In genomic region chr3:139124197-139124596, GRCh38 we compare ENCODE assay signal across 24 cellular contexts.
DNase-seq lines count a peak whose midpoint lies in the region; ATAC-seq and TF ChIP-seq lines count a peak whose summit lies in the region.
"Had no signal": no experiment of that assay in that cellular context is flagged by ENCODE, and none has a peak within 500 bp of the region (broad histone marks: within the 10 kb centered on the region; RNA-seq: fewer than 3 reads in every experiment).

No MANE protein-coding gene starts in this region.

- peak; percentile 49 for DNase-seq in activated CD4-positive, alpha-beta T cell treated with anti-CD3 and anti-CD28 coated beads, Interleukin-2, amount 10 ng/mL, durations not matched to agents 24 days and 14 days
- DNase-seq in activated CD4-positive, alpha-beta T cell treated with anti-CD3 and anti-CD28 coated beads, Interleukin-2, amount 50 U/mL, for 48 hours = no peak
- DNase-seq in RWPE2 (ENCODE audit: low spot score) = peak; percentile 21
- DNase-seq in esophagus muscularis mucosa (ENCODE audit: extremely low spot score) = peak; percentile 82
- peak; percentile 68 for DNase-seq in osteocyte (ENCODE audit: extremely low spot score, unreplicated experiment)
- no peak for DNase-seq in activated effector memory CD4-positive, alpha-beta T cell treated with Interleukin-2 at 50 U/mL for 16 hours
- DNase-seq in NCI-H345 treated with DMSO at 0.1 percent for 48 hours (lab: John Stamatoyannopoulos, UW; ENCODE audit: unreplicated experiment) = no peak
- no peak for DNase-seq in SIG-M5 treated with dmso at 0.1 percent for 504 hours (lab: John Stamatoyannopoulos, UW; ENCODE audit: unreplicated experiment)
- DNase-seq: Calu3; DMS79 treated with DMSO at 0.1 percent for 48 hours; GF-D8; GOT3; Karpas-422; NCI-H1092 treated with DMSO at 0.1 percent for 48 hours; NCI-H1436 treated with DMSO at 0.1 percent for 48 hours; NCI-H187 treated with DMSO at 0.1 percent for 48 hours; NCI-H526; NK-92 treated with Interleukin-12 subunit alpha and Interleukin-12 subunit beta, amount 100 ng/mL, for 24 hours; PC-9; SHP77 had no signal

- ATAC-seq in RWPE2 (ENCODE audit: low read depth) = no peak
- ATAC-seq: HCT116 had no signal

- H3K4me3 ChIP-seq in RWPE2 (ENCODE audit: severe bottlenecking) (no peak overlapping the region), esophagus muscularis mucosa (no peak overlapping the region)
- H3K4me3 ChIP-seq: PC-9 had no signal

- TF ChIP-seq CTCF in RWPE2 (IDR thresholded peaks at IDR 0.05; ENCODE audit: poor library complexity, severe bottlenecking) = no peak
- no peak for TF ChIP-seq CTCF in esophagus muscularis mucosa (IDR thresholded peaks at IDR 0.05)
- no peak for TF ChIP-seq CTCF in osteocyte (IDR thresholded peaks at IDR 0.05)

- H3K36me3 ChIP-seq in RWPE2 (ENCODE audit: low read depth) = no peaks in the 10 kb centered on the region
- no peaks in the 10 kb centered on the region for H3K36me3 ChIP-seq in esophagus muscularis mucosa

- no peaks in the 10 kb centered on the region for H3K4me1 ChIP-seq in RWPE2 (ENCODE audit: insufficient read depth, poor library complexity, severe bottlenecking)
- H3K4me1 ChIP-seq in esophagus muscularis mucosa = no peaks in the 10 kb centered on the region

- no peaks in the 10 kb centered on the region for H3K4me1 Mint-ChIP-seq in activated CD4-positive, alpha-beta T cell treated with anti-CD3 and anti-CD28 coated beads, Interleukin-2, amount 10 ng/mL, durations not matched to agents 24 days and 14 days
- peaks cover 2% of the 10 kb centered on the region for H3K4me1 Mint-ChIP-seq in osteocyte (ENCODE audit: unreplicated experiment)
- H3K4me1 Mint-ChIP-seq: B cell had no signal

- no peaks in the 10 kb centered on the region for H3K36me3 Mint-ChIP-seq in activated CD4-positive, alpha-beta T cell treated with anti-CD3 and anti-CD28 coated beads, Interleukin-2, amount 10 ng/mL, durations not matched to agents 24 days and 14 days (ENCODE audit: low read depth)
- no peaks in the 10 kb centered on the region for H3K36me3 Mint-ChIP-seq in osteocyte (ENCODE audit: unreplicated experiment)
- H3K36me3 Mint-ChIP-seq: CD14-positive monocyte had no signal

- H3K27ac ChIP-seq in RWPE2 (ENCODE audit: poor library complexity, severe bottlenecking) = no peak overlapping the region
- no peak overlapping the region for H3K27ac ChIP-seq in esophagus muscularis mucosa (replicated peaks in 1 of 4)
- H3K27ac ChIP-seq: 22Rv1, PC-9 had no signal

- H3K9me3 ChIP-seq in RWPE2 (ENCODE audit: severe bottlenecking) (no peaks in the 10 kb centered on the region), esophagus muscularis mucosa (no peaks in the 10 kb centered on the region)

- WGBS in esophagus muscularis mucosa = 89% methylated on average over 2 of the region's 2 CpGs

- H3K27ac Mint-ChIP-seq in activated CD4-positive, alpha-beta T cell treated with anti-CD3 and anti-CD28 coated beads, Interleukin-2, amount 10 ng/mL, durations not matched to agents 24 days and 14 days = no peak overlapping the region
- H3K27ac Mint-ChIP-seq in osteocyte (ENCODE audit: unreplicated experiment) = no peak overlapping the region
- H3K27ac Mint-ChIP-seq: B cell, CD14-positive monocyte had no signal

- H3K4me3 Mint-ChIP-seq in activated CD4-positive, alpha-beta T cell treated with anti-CD3 and anti-CD28 coated beads, Interleukin-2, amount 10 ng/mL, durations not matched to agents 24 days and 14 days = no peak overlapping the region
- no peak overlapping the region for H3K4me3 Mint-ChIP-seq in osteocyte (ENCODE audit: unreplicated experiment)
- H3K4me3 Mint-ChIP-seq: B cell, CD14-positive monocyte had no signal

- intact Hi-C loops in activated CD4-positive, alpha-beta T cell treated with anti-CD3 and anti-CD28 coated beads, Interleukin-2, amount 10 ng/mL, durations not matched to agents 24 days and 14 days (cut with micrococcal nuclease) = no loop called here
- intact Hi-C loops in esophagus muscularis mucosa (cut with DNase I) = no loop called here

- TF ChIP-seq EP300 in esophagus muscularis mucosa (IDR thresholded peaks at IDR 0.05) = no peak

- no peaks in the 10 kb centered on the region for H3K27me3 Mint-ChIP-seq in activated CD4-positive, alpha-beta T cell treated with anti-CD3 and anti-CD28 coated beads, Interleukin-2, amount 10 ng/mL, durations not matched to agents 24 days and 14 days
- peaks cover 5% of the 10 kb centered on the region for H3K27me3 Mint-ChIP-seq in osteocyte (ENCODE audit: unreplicated experiment)

- no peaks in the 10 kb centered on the region for H3K9me3 Mint-ChIP-seq in activated CD4-positive, alpha-beta T cell treated with anti-CD3 and anti-CD28 coated beads, Interleukin-2, amount 10 ng/mL, durations not matched to agents 24 days and 14 days
- H3K9me3 Mint-ChIP-seq in osteocyte (ENCODE audit: unreplicated experiment) = no peaks in the 10 kb centered on the region
- H3K9me3 Mint-ChIP-seq: CD14-positive monocyte had no signal

- H3K27me3 ChIP-seq in RWPE2 (ENCODE audit: insufficient read depth, poor library complexity, severe bottlenecking) (no peaks in the 10 kb centered on the region), esophagus muscularis mucosa (no peaks in the 10 kb centered on the region)

- no peak for TF ChIP-seq POLR2A in esophagus muscularis mucosa (IDR thresholded peaks at IDR 0.05; ENCODE audit: low read depth)

Comparison
In these comparisons a context has a peak if more than half of its experiments do, and no peak if none do; other contexts are left out.
1. DNase-seq: peak in activated CD4-positive, alpha-beta T cell treated with anti-CD3 and anti-CD28 coated beads, Interleukin-2, amount 10 ng/mL, durations not matched to agents 24 days and 14 days (single experiment), RWPE2 (single experiment), esophagus muscularis mucosa (single experiment) and osteocyte (single experiment); none in activated CD4-positive, alpha-beta T cell treated with anti-CD3 and anti-CD28 coated beads, Interleukin-2, amount 50 U/mL, for 48 hours (0 of 2), activated effector memory CD4-positive, alpha-beta T cell treated with Interleukin-2 at 50 U/mL for 16 hours (single experiment), NCI-H345 treated with DMSO at 0.1 percent for 48 hours (single experiment) and SIG-M5 treated with dmso at 0.1 percent for 504 hours (single experiment).